Comparison of ENCODE assay signal across 24 cellular contexts in the genomic region with DNA sequence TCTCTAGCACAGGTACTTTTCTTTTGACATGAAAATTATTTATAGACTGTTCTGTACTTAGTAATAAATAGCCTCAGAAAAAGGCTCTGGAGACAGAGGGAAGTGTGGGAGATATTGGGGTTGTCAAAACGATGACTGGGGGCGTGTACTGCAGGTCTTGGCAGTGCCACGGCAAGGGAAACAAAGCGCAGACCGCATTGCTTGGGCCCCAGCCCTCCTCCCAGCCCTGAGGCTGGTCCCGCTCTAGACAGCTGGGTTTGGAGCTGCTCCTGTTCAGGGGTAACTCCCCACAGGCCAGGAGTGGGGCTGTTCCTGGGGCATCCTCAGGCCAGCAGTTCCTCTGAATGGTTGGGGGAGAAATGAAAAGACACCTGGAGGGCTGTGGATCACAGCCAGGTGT.
"Had no signal": no experiment of that assay in that cellular context is flagged by ENCODE, and none has a peak within 500 bp of the region (broad histone marks: within the 10 kb centered on the region; RNA-seq: fewer than 3 reads in every experiment).

No MANE protein-coding gene starts in this region.

- H3K27me3 ChIP-seq: ascending aorta, cardiac muscle cell, gastroesophageal sphincter, tibial nerve had no signal

- H3K36me3 Mint-ChIP-seq: natural killer cell; stimulated activated effector memory CD8-positive, alpha-beta T cell treated with anti-CD3 and anti-CD28 coated beads, Interleukin-12 subunit alpha, Interleukin-12 subunit beta, amount 100 ng/mL, for 72 hours had no signal

- H3K36me3 ChIP-seq: ascending aorta, cardiac muscle cell, gastroesophageal sphincter, tibial nerve had no signal

- H3K27ac ChIP-seq: cardiac muscle cell, gastroesophageal sphincter, skin epidermis had no signal

- H3K4me1 Mint-ChIP-seq: activated B cell treated with CpG ODN at 0.5 μM for 24 hours; memory B cell; stimulated activated effector memory CD8-positive, alpha-beta T cell treated with anti-CD3 and anti-CD28 coated beads, Interleukin-12 subunit alpha, Interleukin-12 subunit beta, amount 100 ng/mL, for 72 hours had no signal

- H3K4me3 ChIP-seq: ascending aorta, cardiac muscle cell, gastroesophageal sphincter, skin epidermis, tibial nerve had no signal

- H3K9me3 ChIP-seq: ascending aorta, gastroesophageal sphincter, tibial nerve had no signal

- ATAC-seq: effector memory CD8-positive, alpha-beta T cell; gastroesophageal sphincter; natural killer cell; sciatic nerve; stimulated activated effector memory CD8-positive, alpha-beta T cell treated with anti-CD3 and anti-CD28 coated beads, Interleukin-12 subunit alpha, Interleukin-12 subunit beta, amount 100 ng/mL, for 72 hours had no signal

- H3K27me3 Mint-ChIP-seq: activated B cell treated with CpG ODN at 0.5 μM for 24 hours; activated naive CD4-positive, alpha-beta T cell treated with anti-CD3 and anti-CD28 coated beads, Interleukin-2, amount 10 ng/mL, durations not matched to agents 7 days and 5 days; activated naive CD8-positive, alpha-beta T cell treated with anti-CD3 and anti-CD28 coated beads, Interleukin-2, amount 10 ng/mL, durations not matched to agents 7 days and 5 days; brain; effector memory CD8-positive, alpha-beta T cell; memory B cell; stimulated activated naive CD8-positive, alpha-beta T cell treated with anti-CD3 and anti-CD28 coated beads, Interleukin-15, Interleukin-2, amounts not matched to agents 100 ng/mL and 50 ng/mL, for 24 hours had no signal

- H3K4me3 Mint-ChIP-seq: activated B cell treated with CpG ODN at 0.5 μM for 24 hours; activated naive CD4-positive, alpha-beta T cell treated with anti-CD3 and anti-CD28 coated beads, Interleukin-2, amount 10 ng/mL, durations not matched to agents 7 days and 5 days; activated naive CD8-positive, alpha-beta T cell treated with anti-CD3 and anti-CD28 coated beads, Interleukin-2, amount 10 ng/mL, durations not matched to agents 7 days and 5 days; brain; effector memory CD8-positive, alpha-beta T cell; memory B cell; natural killer cell; stimulated activated effector memory CD8-positive, alpha-beta T cell treated with anti-CD3 and anti-CD28 coated beads, Interleukin-12 subunit alpha, Interleukin-12 subunit beta, amount 100 ng/mL, for 72 hours; stimulated activated naive CD8-positive, alpha-beta T cell treated with anti-CD3 and anti-CD28 coated beads, Interleukin-15, Interleukin-2, amounts not matched to agents 100 ng/mL and 50 ng/mL, for 24 hours; T-helper 2 cell treated with Interferon-gamma antibody and Interleukin-4, amounts not matched to agents 5 μg/mL and 100 μg/mL, for 36 hours had no signal

- H3K27ac Mint-ChIP-seq: activated B cell treated with CpG ODN at 0.5 μM for 24 hours; activated naive CD4-positive, alpha-beta T cell treated with anti-CD3 and anti-CD28 coated beads, Interleukin-2, amount 10 ng/mL, durations not matched to agents 7 days and 5 days; activated naive CD8-positive, alpha-beta T cell treated with anti-CD3 and anti-CD28 coated beads, Interleukin-2, amount 10 ng/mL, durations not matched to agents 7 days and 5 days; brain; effector memory CD8-positive, alpha-beta T cell; memory B cell; natural killer cell; stimulated activated effector memory CD8-positive, alpha-beta T cell treated with anti-CD3 and anti-CD28 coated beads, Interleukin-12 subunit alpha, Interleukin-12 subunit beta, amount 100 ng/mL, for 72 hours; stimulated activated naive CD8-positive, alpha-beta T cell treated with anti-CD3 and anti-CD28 coated beads, Interleukin-15, Interleukin-2, amounts not matched to agents 100 ng/mL and 50 ng/mL, for 24 hours; T-helper 2 cell treated with Interferon-gamma antibody and Interleukin-4, amounts not matched to agents 5 μg/mL and 100 μg/mL, for 36 hours had no signal

- DNase-seq: activated B cell treated with CpG ODN at 0.5 μM for 24 hours; activated effector memory CD4-positive, alpha-beta T cell treated with Interleukin-2 at 50 U/mL for 16 hours; activated naive CD4-positive, alpha-beta T cell treated with anti-CD3 and anti-CD28 coated beads, Interleukin-2, amount 10 ng/mL, durations not matched to agents 7 days and 5 days; activated naive CD8-positive, alpha-beta T cell treated with anti-CD3 and anti-CD28 coated beads, Interleukin-2, amount 10 ng/mL, durations not matched to agents 7 days and 5 days; activated T-cell treated with anti-CD3 and anti-CD28 coated beads for 4 hours; cortex of kidney; effector memory CD8-positive, alpha-beta T cell; erythroblast; islet precursor cell; natural killer cell; stimulated activated CD4-positive, alpha-beta T cell treated with anti-CD3 and anti-CD28 coated beads, Interleukin-4, amount 100 ng/mL, for 24 hours; substantia nigra; T-helper 1 cell had no signal

- H3K9me3 Mint-ChIP-seq: activated B cell treated with CpG ODN at 0.5 μM for 24 hours; activated naive CD4-positive, alpha-beta T cell treated with anti-CD3 and anti-CD28 coated beads, Interleukin-2, amount 10 ng/mL, durations not matched to agents 7 days and 5 days; activated naive CD8-positive, alpha-beta T cell treated with anti-CD3 and anti-CD28 coated beads, Interleukin-2, amount 10 ng/mL, durations not matched to agents 7 days and 5 days; effector memory CD8-positive, alpha-beta T cell; memory B cell; natural killer cell; stimulated activated effector memory CD8-positive, alpha-beta T cell treated with anti-CD3 and anti-CD28 coated beads, Interleukin-12 subunit alpha, Interleukin-12 subunit beta, amount 100 ng/mL, for 72 hours; stimulated activated naive CD8-positive, alpha-beta T cell treated with anti-CD3 and anti-CD28 coated beads, Interleukin-15, Interleukin-2, amounts not matched to agents 100 ng/mL and 50 ng/mL, for 24 hours; T-helper 2 cell treated with Interferon-gamma antibody and Interleukin-4, amounts not matched to agents 5 μg/mL and 100 μg/mL, for 36 hours had no signal
